Comparison of ENCODE assay signal across 22 cellular contexts in genomic region chr9:124377551-124377950, GRCh38.
"Had no signal": no experiment of that assay in that cellular context is flagged by ENCODE, and none has a peak within 500 bp of the region (broad histone marks: within the 10 kb centered on the region; RNA-seq: fewer than 3 reads in every experiment).

No MANE protein-coding gene starts in this region.

- ATAC-seq: gastrocnemius medialis had no signal

- H3K36me3 ChIP-seq: breast epithelium, uterus had no signal

- H3K4me3 ChIP-seq: breast epithelium, coronary artery, esophagus muscularis mucosa, gastrocnemius medialis, sigmoid colon, smooth muscle cell, testis, uterus had no signal

- H3K9me3 ChIP-seq: breast epithelium, esophagus muscularis mucosa, gastrocnemius medialis, sigmoid colon, testis, uterus had no signal

- H3K4me1 ChIP-seq: breast epithelium, testis, uterus had no signal

- H3K27ac ChIP-seq: breast epithelium, coronary artery, esophagus muscularis mucosa, gastrocnemius medialis, sigmoid colon, testis, uterus had no signal

- DNase-seq: activated CD4-positive, alpha-beta memory T cell treated with anti-CD3 and anti-CD28 coated beads for 36 hours; activated CD4-positive, alpha-beta T cell treated with anti-CD3 and anti-CD28 coated beads for 48 hours; activated naive CD4-positive, alpha-beta T cell treated with Interleukin-2 at 50 U/mL for 16 hours; activated naive CD8-positive, alpha-beta T cell treated with anti-CD3 and anti-CD28 coated beads for 36 hours; activated T-cell treated with anti-CD3 and anti-CD28 coated beads, Interleukin-2, amount 50 U/mL, for 48 hours; cerebellar nuclear complex; gastrocnemius medialis; nephron progenitor cell; nucleus accumbens; sigmoid colon; stimulated activated CD4-positive, alpha-beta T cell treated with anti-CD3 and anti-CD28 coated beads, Interleukin-2, amount 100 ng/mL, for 48 hours; stimulated activated CD8-positive, alpha-beta memory T cell treated with anti-CD3 and anti-CD28 coated beads, Interleukin-4, amount 100 ng/mL, for 48 hours; stimulated activated naive CD4-positive, alpha-beta T cell; testis; trophoblast cell; uterus had no signal

- H3K27me3 ChIP-seq: breast epithelium, esophagus muscularis mucosa, gastrocnemius medialis, sigmoid colon, testis, uterus had no signal

- FAIRE-seq: astrocyte, islet of Langerhans had no signal
